20 cellular contexts compared by ENCODE assay signal in genomic region chr22:36163497-36163896, GRCh38. TPM values are rescaled to one million over a fixed set of nuclear protein-coding genes. Genes with fewer than 3 reads are reported as not detected.
DNase-seq lines count a peak whose midpoint lies in the region; ATAC-seq, FAIRE-seq and TF ChIP-seq lines count a peak whose summit lies in the region.
"Had no signal": no experiment of that assay in that cellular context is flagged by ENCODE, and none has a peak within 500 bp of the region (broad histone marks: within the 10 kb centered on the region; RNA-seq: fewer than 3 reads in every experiment).

No MANE protein-coding gene starts in this region.

- H3K4me3 ChIP-seq in tibial nerve: no peak overlapping the region
- H3K4me3 ChIP-seq: GM23338, heart right ventricle had no signal

- 87 to 94% methylated on average over 2 of the region's 2 CpGs for WGBS in tibial nerve, 2 donors

- no peak for FAIRE-seq in GM12892 (lab: Jason Lieb, UNC)
- FAIRE-seq: bronchial epithelial cell, kidney had no signal

- TF ChIP-seq CTCF in tibial nerve (IDR thresholded peaks at IDR 0.05): no peak
- no peak for TF ChIP-seq CTCF in GM10248 (IDR thresholded peaks at IDR 0.05; ENCODE audit: control extremely low read depth, extremely low read depth, low read depth, missing control alignments)

- no peak for DNase-seq in activated CD8-positive, alpha-beta memory T cell treated with anti-CD3 and anti-CD28 coated beads, Interleukin-2, amount 10 ng/mL, durations not matched to agents 7 days and 5 days
- no peak for DNase-seq in activated CD8-positive, alpha-beta memory T cell treated with anti-CD3 and anti-CD28 coated beads for 24 hours
- no peak for DNase-seq in T-cell
- DNase-seq in immature natural killer cell: no peak
- no peak for DNase-seq in tibial nerve (ENCODE audit: low spot score in 2 of 2)
- no peak for DNase-seq in GM10248 (ENCODE audit: extremely low spot score)
- DNase-seq in mucosa of gallbladder (ENCODE audit: low spot score): no peak
- DNase-seq in GM12892 (ENCODE audit: insufficient read length): no peak
- DNase-seq: activated CD8-positive, alpha-beta memory T cell treated with anti-CD3 and anti-CD28 coated beads, Interleukin-2, amount 50 U/mL, for 48 hours; heart right ventricle; kidney; NCI-H1436 treated with DMSO at 0.1 percent for 48 hours; NCI-H2227 treated with DMSO at 0.1 percent for 48 hours; stimulated activated CD4-positive, alpha-beta T cell treated with anti-CD3 and anti-CD28 coated beads, Interleukin-4, amount 100 ng/mL, for 1 hour had no signal

- H3K9me3 ChIP-seq in tibial nerve: no peaks in the 10 kb centered on the region

- H3K27ac ChIP-seq in tibial nerve: peak overlapping the region in 3 of 4 donors; percentile 71 to 96 (median 90)

- no peaks in the 10 kb centered on the region for H3K27me3 Mint-ChIP-seq in activated CD8-positive, alpha-beta memory T cell treated with anti-CD3 and anti-CD28 coated beads, Interleukin-2, amount 10 ng/mL, durations not matched to agents 7 days and 5 days
- H3K27me3 Mint-ChIP-seq in T-cell (no peaks in the 10 kb centered on the region), immature natural killer cell (ENCODE audit: low read depth in 3 of 3) (peaks cover 9 to 11% (median 9%) of the 10 kb centered on the region in 3 donors)

- peak overlapping the region; percentile 98 for H3K4me3 Mint-ChIP-seq in activated CD8-positive, alpha-beta memory T cell treated with anti-CD3 and anti-CD28 coated beads, Interleukin-2, amount 10 ng/mL, durations not matched to agents 7 days and 5 days
- H3K4me3 Mint-ChIP-seq in T-cell (peak overlapping the region in 2 of 3 donors; percentile 54 to 96), immature natural killer cell (peak overlapping the region in 1 of 5 donors; percentile 52)
- H3K4me3 Mint-ChIP-seq: GM23338, WTC11 had no signal

- H3K4me1 ChIP-seq in tibial nerve: peaks cover 0 to 51% (median 31%) of the 10 kb centered on the region in 4 donors

- H3K36me3 ChIP-seq in tibial nerve: no peaks in the 10 kb centered on the region
- H3K36me3 ChIP-seq: heart right ventricle had no signal

- CTCF ChIA-PET in activated CD8-positive, alpha-beta memory T cell treated with anti-CD3 and anti-CD28 coated beads, Interleukin-2, amount 10 ng/mL, durations not matched to agents 7 days and 5 days (lab: Charles Lee): interaction anchor here (1.0 to 11.8 kb wide), 10 partner anchors 9 to 323 kb away, joined by 3 to 146 read pairs (median 6); partner anchors contain the start of gene APOL2
- CTCF ChIA-PET in T-cell (lab: Charles Lee) (interaction anchor here in 1 of 2 donors (1.4 to 2.1 kb wide), 3 partner anchors 11 to 98 kb away, joined by 4 to 8 read pairs (median 6); no protein-coding TSS in a partner anchor), GM10248 (lab: Yijun Ruan, JAX) (interaction anchor here (0.9 to 9.4 kb wide), 10 partner anchors 10 to 137 kb away, joined by 3 to 88 read pairs (median 4); no protein-coding TSS in a partner anchor)

- no peak for TF ChIP-seq EP300 in tibial nerve (IDR thresholded peaks at IDR 0.05)

- POLR2A ChIA-PET in T-cell (lab: Charles Lee): interaction anchor here (0.6 to 1.1 kb wide), 4 partner anchors 12 to 801 kb away, joined by 3 to 4 read pairs (median 3); no protein-coding TSS in a partner anchor
- POLR2A ChIA-PET in GM10248 (lab: Yijun Ruan, JAX): no interaction called here

- H3K9me3 Mint-ChIP-seq in activated CD8-positive, alpha-beta memory T cell treated with anti-CD3 and anti-CD28 coated beads, Interleukin-2, amount 10 ng/mL, durations not matched to agents 7 days and 5 days (ENCODE audit: low read depth): no peaks in the 10 kb centered on the region
- H3K9me3 Mint-ChIP-seq in T-cell (peaks cover 0 to under 1% (median 0%) of the 10 kb centered on the region in 3 donors), immature natural killer cell (no peaks in the 10 kb centered on the region)

- H3K27me3 ChIP-seq in tibial nerve: no peaks in the 10 kb centered on the region
- H3K27me3 ChIP-seq: heart right ventricle had no signal

- H3K27ac Mint-ChIP-seq in activated CD8-positive, alpha-beta memory T cell treated with anti-CD3 and anti-CD28 coated beads, Interleukin-2, amount 10 ng/mL, durations not matched to agents 7 days and 5 days: peak overlapping the region; percentile 97
- H3K27ac Mint-ChIP-seq in T-cell (peak overlapping the region; percentile 99 to 100), immature natural killer cell (peak overlapping the region; percentile 77 to 99 (median 96))
- H3K27ac Mint-ChIP-seq: GM23338, WTC11 had no signal

- H3K4me1 Mint-ChIP-seq in activated CD8-positive, alpha-beta memory T cell treated with anti-CD3 and anti-CD28 coated beads, Interleukin-2, amount 10 ng/mL, durations not matched to agents 7 days and 5 days: peaks cover 88% of the 10 kb centered on the region
- peaks cover 80 to 95% (median 91%) of the 10 kb centered on the region in 3 donors for H3K4me1 Mint-ChIP-seq in T-cell
- peaks cover 60 to 77% of the 10 kb centered on the region in 2 donors for H3K4me1 Mint-ChIP-seq in immature natural killer cell

- TF ChIP-seq POLR2A in tibial nerve (IDR thresholded peaks at IDR 0.05) (no peak), GM12892 (IDR thresholded peaks at IDR 0.05; ENCODE audit: low read depth, low read length) (no peak)

- no peak for ATAC-seq in activated CD8-positive, alpha-beta memory T cell treated with anti-CD3 and anti-CD28 coated beads, Interleukin-2, amount 10 ng/mL, durations not matched to agents 7 days and 5 days
- no peak for ATAC-seq in T-cell (replicated peaks in 1 of 4)
- ATAC-seq: GM23338, heart right ventricle, sciatic nerve, WTC11 had no signal

- H3K36me3 Mint-ChIP-seq in activated CD8-positive, alpha-beta memory T cell treated with anti-CD3 and anti-CD28 coated beads, Interleukin-2, amount 10 ng/mL, durations not matched to agents 7 days and 5 days: peaks cover 21% of the 10 kb centered on the region
- no peaks in the 10 kb centered on the region for H3K36me3 Mint-ChIP-seq in T-cell
- H3K36me3 Mint-ChIP-seq in immature natural killer cell: no peaks in the 10 kb centered on the region
- H3K36me3 Mint-ChIP-seq: WTC11 had no signal

RNA-seq across cellular contexts. Expression of gene APOL3, which starts 2.9 kb away (rescaled TPM):
- total RNA-seq in activated CD8-positive, alpha-beta memory T cell treated with anti-CD3 and anti-CD28 coated beads, Interleukin-2, amount 10 ng/mL, durations not matched to agents 7 days and 5 days: 100 to 1,000 TPM; 134 to 160 TPM
- 100 to 1,000 TPM; 152 to 191 (median 167) TPM for total RNA-seq in T-cell
- 10 to 100 TPM; 32.8 to 83.5 (median 56.3) TPM for polyA plus RNA-seq in immature natural killer cell
- 100 to 1,000 TPM in 1 of 4 donors, 10 to 100 TPM in 3; 60.9 to 149 (median 91.1) TPM for total RNA-seq in tibial nerve
- 20.9 TPM for total RNA-seq in mucosa of gallbladder
- polyA plus RNA-seq in GM12892 (2012; ENCODE audit: missing spikeins): 46.0 TPM
- total RNA-seq: A673, bronchial epithelial cell, GM23338 had no signal
- polyA plus RNA-seq: GM23338 had no signal

RNA-seq across cellular contexts. Expression of gene APOL4, which starts 38.1 kb away (rescaled TPM):
- total RNA-seq in activated CD8-positive, alpha-beta memory T cell treated with anti-CD3 and anti-CD28 coated beads, Interleukin-2, amount 10 ng/mL, durations not matched to agents 7 days and 5 days: 10 to 100 TPM; 17.0 to 22.6 TPM
- under 1 TPM in 2 of 5 donors, not detected in 3; 0.22 to 0.72 TPM for total RNA-seq in T-cell
- under 1 TPM in 2 of 3 donors, not detected in 1; 0.25 to 0.27 TPM for polyA plus RNA-seq in immature natural killer cell
- 10 to 100 TPM in 2 of 4 donors, 1 to 10 TPM in 2; 1.2 to 57.6 (median 11.2) TPM for total RNA-seq in tibial nerve
- total RNA-seq in mucosa of gallbladder: 3.4 TPM
- polyA plus RNA-seq in GM12892 (2012; ENCODE audit: missing spikeins): 1.5 TPM
- total RNA-seq: GM23338, mononuclear cell had no signal
- polyA plus RNA-seq: GM23338 had no signal
